In the genomic region with DNA sequence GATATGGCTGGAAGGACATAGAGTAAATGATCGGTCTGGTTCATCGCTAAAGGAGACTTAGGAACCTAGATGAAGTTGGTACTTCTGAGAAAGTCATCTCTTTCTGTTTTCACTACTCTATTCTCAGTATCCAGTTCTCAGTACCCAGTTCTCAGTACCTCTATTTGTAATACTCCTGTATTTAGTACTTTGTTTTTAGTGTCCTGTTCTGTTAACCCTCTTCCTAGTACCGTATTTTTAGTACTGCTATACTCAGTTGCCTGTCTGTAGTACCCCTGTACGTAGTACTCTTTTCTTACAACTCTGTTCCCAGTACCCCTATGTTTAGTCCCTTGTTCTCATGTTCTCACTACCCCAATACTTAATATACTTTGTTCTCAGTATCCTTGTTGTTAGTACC, we compare ENCODE assay signal across 8 cellular contexts. TPM values are rescaled to one million over a fixed set of nuclear protein-coding genes. Genes with fewer than 3 reads are reported as not detected.
A peak's percentile ranks its signal among the peaks of the same experiment; 100 is the strongest.
DNase-seq lines count a peak whose midpoint lies in the region; ATAC-seq and TF ChIP-seq lines count a peak whose summit lies in the region.

No MANE protein-coding gene starts in this region.

- H3K27ac ChIP-seq in iPS-20b (ENCODE audit: low read length) (no peak overlapping the region), upper lobe of left lung (no peak overlapping the region)

- ATAC-seq in HG03039 (IDR thresholded peaks at IDR 0.05; ENCODE audit: unreplicated experiment) = peak; percentile 40
- ATAC-seq in upper lobe of left lung (ENCODE audit: low FRiP score in 2 of 2) = no peak

- H3K27me3 Mint-ChIP-seq in activated naive CD4-positive, alpha-beta T cell treated with anti-CD3 and anti-CD28 coated beads, Interleukin-2, amount 50 U/mL, for 24 hours = no peaks in the 10 kb centered on the region

- H3K36me3 ChIP-seq in iPS-20b (ENCODE audit: insufficient read depth, low read depth, low read length) = no peaks in the 10 kb centered on the region
- H3K36me3 ChIP-seq in upper lobe of left lung = peaks cover 0 to 3% (median 0%) of the 10 kb centered on the region in 4 donors

- H3K9ac ChIP-seq in iPS-20b (ENCODE audit: low read depth, low read length) = peak overlapping the region; percentile 76; the same call in 1 of the 2 replicates

- peak overlapping the region; percentile 85 for H3K4me3 ChIP-seq in iPS-20b (ENCODE audit: low read length)
- H3K4me3 ChIP-seq in upper lobe of left lung = peak overlapping the region in 3 of 4 donors; percentile 73 to 98 (median 89)

- no peak for TF ChIP-seq CTCF in upper lobe of left lung (IDR thresholded peaks at IDR 0.05)

- H3K4me3 Mint-ChIP-seq in activated naive CD4-positive, alpha-beta T cell treated with anti-CD3 and anti-CD28 coated beads, Interleukin-2, amount 50 U/mL, for 24 hours = peak overlapping the region; percentile 89

- H3K9me3 Mint-ChIP-seq in activated naive CD4-positive, alpha-beta T cell treated with anti-CD3 and anti-CD28 coated beads, Interleukin-2, amount 50 U/mL, for 24 hours = no peaks in the 10 kb centered on the region

- TF ChIP-seq EP300 in upper lobe of left lung (IDR thresholded peaks at IDR 0.05) = no peak

- H3K9me3 ChIP-seq in iPS-20b (ENCODE audit: insufficient read depth, low read depth, low read length) (no peaks in the 10 kb centered on the region), upper lobe of left lung (no peaks in the 10 kb centered on the region)

- WGBS in upper lobe of left lung, 2 donors = 51 to 59% methylated on average over 4 of the region's 4 CpGs

- peaks cover 63% of the 10 kb centered on the region for H3K4me1 Mint-ChIP-seq in activated naive CD4-positive, alpha-beta T cell treated with anti-CD3 and anti-CD28 coated beads, Interleukin-2, amount 50 U/mL, for 24 hours

- H3K27me3 ChIP-seq in iPS-20b (ENCODE audit: insufficient read depth, low read length) (peaks cover 9% of the 10 kb centered on the region; the same call in 1 of the 2 replicates), upper lobe of left lung (no peaks in the 10 kb centered on the region)

- no peak for DNase-seq in activated naive CD4-positive, alpha-beta T cell treated with Interleukin-2 at 50 U/mL for 16 hours
- DNase-seq in SW480 (ENCODE audit: low spot score) (peak; percentile 14), upper lobe of left lung (no peak), kidney tubule cell (ENCODE audit: low spot score) (no peak)
- DNase-seq in stimulated activated CD4-positive, alpha-beta T cell treated with anti-CD3 and anti-CD28 coated beads, Interleukin-2, amount 100 ng/mL, for 24 hours = no peak

- peak overlapping the region; percentile 70 for H3K27ac Mint-ChIP-seq in activated naive CD4-positive, alpha-beta T cell treated with anti-CD3 and anti-CD28 coated beads, Interleukin-2, amount 50 U/mL, for 24 hours

- TF ChIP-seq POLR2A in upper lobe of left lung (IDR thresholded peaks at IDR 0.05) = no peak

- H3K36me3 Mint-ChIP-seq in activated naive CD4-positive, alpha-beta T cell treated with anti-CD3 and anti-CD28 coated beads, Interleukin-2, amount 50 U/mL, for 24 hours = peaks cover 3% of the 10 kb centered on the region

- peaks cover 14% of the 10 kb centered on the region; the same call in 1 of the 2 replicates for H3K4me1 ChIP-seq in iPS-20b (ENCODE audit: insufficient read depth, low read length)
- H3K4me1 ChIP-seq in upper lobe of left lung = peaks cover 17 to 39% (median 21%) of the 10 kb centered on the region in 4 donors

RNA-seq across cellular contexts. Expression of a gene that starts 1.2 kb away (rescaled TPM):
- 10 to 100 TPM in 1 of 6 donors, 1 to 10 TPM in 5; 4.3 to 12.0 (median 6.7) TPM for total RNA-seq in upper lobe of left lung
